Comparison of ENCODE assay signal across 1 cellular context in genomic region chr15:99440029-99440428, GRCh38.
TF ChIP-seq lines count a peak whose summit lies in the region.

No MANE protein-coding gene starts in this region.

TF ChIP-seq in H1, 55 proteins besides CTCF, POLR2A, EP300 and RAD21:
- TF ChIP-seq SRF (IDR thresholded peaks at IDR 0.05; ENCODE audit: low read depth, low read length), result no peak
- no peak for TF ChIP-seq E2F6 (IDR thresholded peaks at IDR 0.05)
- TF ChIP-seq HDAC2 (IDR thresholded peaks at IDR 0.05; ENCODE audit: borderline replicate concordance in 1 of 2, low read depth in 2 of 2, low read length in 2 of 2), result no peak
